In genomic region chr1:183871142-183871541, GRCh38 we compare ENCODE assay signal across 8 cellular contexts.
DNase-seq lines count a peak whose midpoint lies in the region; ATAC-seq and TF ChIP-seq lines count a peak whose summit lies in the region.

No MANE protein-coding gene starts in this region.

- intact Hi-C loops in dorsolateral prefrontal cortex (cut with DNase I): loop anchor here in 1 of 2 donors (5.0 kb wide), 3 partner anchors 34 to 64 kb away; partner anchors contain the start of gene RGL1

- H3K4me3 ChIP-seq in dorsolateral prefrontal cortex: peak overlapping the region in 18 of 59 donors; percentile 1 to 42 (median 20)

- H3K9me3 Mint-ChIP-seq in mesothelial cell of epicardium: no peaks in the 10 kb centered on the region

- DNase-seq in AG20443 (ENCODE audit: low spot score) (peak; percentile 22), LHCN-M2 (ENCODE audit: low read depth) (peak; percentile 91), dorsolateral prefrontal cortex (peak in 1 of 10 donors; percentile 37), mesothelial cell of epicardium (ENCODE audit: low spot score in 2 of 2, unreplicated experiment in 2 of 2) (no peak), GM10248 (ENCODE audit: extremely low spot score) (no peak), SIG-M5 (lab: John Stamatoyannopoulos, UW) (no peak)

- POLR2A ChIA-PET in GM10248 (lab: Yijun Ruan, JAX): no interaction called here

- peak overlapping the region; percentile 89 for H3K27ac Mint-ChIP-seq in mesothelial cell of epicardium

- H3K4me3 Mint-ChIP-seq in mesothelial cell of epicardium: no peak overlapping the region

- no peak for ATAC-seq in HG02852 (IDR thresholded peaks at IDR 0.05; ENCODE audit: unreplicated experiment)
- ATAC-seq in HG03095 (IDR thresholded peaks at IDR 0.05; ENCODE audit: unreplicated experiment): no peak

- TF ChIP-seq CTCF in dorsolateral prefrontal cortex (IDR thresholded peaks at IDR 0.05 in 54 of 56, conservative IDR thresholded peaks at IDR 0.05 in 2 of 56; ENCODE audit: low read depth in 1 of 56, partially characterized antibody in 56 of 56) (no peak), mesothelial cell of epicardium (IDR thresholded peaks at IDR 0.05; ENCODE audit: unreplicated experiment) (no peak), GM10248 (IDR thresholded peaks at IDR 0.05; ENCODE audit: control extremely low read depth, extremely low read depth, low read depth, missing control alignments) (no peak)

- no peaks in the 10 kb centered on the region for H3K27me3 ChIP-seq in dorsolateral prefrontal cortex

- H3K27ac ChIP-seq in dorsolateral prefrontal cortex: peak overlapping the region; percentile 65 to 98 (median 94)

- H3K27me3 Mint-ChIP-seq in mesothelial cell of epicardium (ENCODE audit: low read depth): no peaks in the 10 kb centered on the region

- CTCF ChIA-PET in GM10248 (lab: Yijun Ruan, JAX): interaction anchor here (0.7 to 1.5 kb wide), 9 partner anchors 9 to 216 kb away, joined by 3 to 9 read pairs (median 4); no protein-coding TSS in a partner anchor

- H3K36me3 Mint-ChIP-seq in mesothelial cell of epicardium: peaks cover 8% of the 10 kb centered on the region

- peaks cover 57% of the 10 kb centered on the region for H3K4me1 Mint-ChIP-seq in mesothelial cell of epicardium

Comparison
In these comparisons a context has a peak if more than half of its experiments do, and no peak if none do; other contexts are left out.
1. DNase-seq: peak in AG20443 (single experiment) and LHCN-M2 (single experiment); none in mesothelial cell of epicardium (0 of 2), GM10248 (single experiment) and SIG-M5 (single experiment).